1 cellular context compared by ENCODE assay signal in genomic region chr12:2247109-2247508, GRCh38.
TF ChIP-seq lines count a peak whose summit lies in the region.

No MANE protein-coding gene starts in this region.

TF ChIP-seq in GM23338, 12 proteins besides CTCF, POLR2A, EP300 and RAD21 (continued from another document):
- TF ChIP-seq ZNF462 (CRISPR knock-in tag; IDR thresholded peaks at IDR 0.05) = no peak
- TF ChIP-seq EZH2phosphoT487 (IDR thresholded peaks at IDR 0.05; ENCODE audit: unreplicated experiment) = no peak
- no peak for TF ChIP-seq POLR2AphosphoS5 (IDR thresholded peaks at IDR 0.05; ENCODE audit: low read depth)
- TF ChIP-seq ZNF114 (CRISPR knock-in tag; IDR thresholded peaks at IDR 0.05) = no peak
